ENCODE assay signal across 1 cellular context in genomic region chr7:27220440-27220955, GRCh38.
TF ChIP-seq lines count a peak whose summit lies in the region.

No MANE protein-coding gene starts in this region.

TF ChIP-seq in H1, 55 proteins besides CTCF, POLR2A, EP300 and RAD21:
- TF ChIP-seq SUZ12 (IDR thresholded peaks at IDR 0.05; ENCODE audit: low read length) (peak; percentile 96), SP1 (IDR thresholded peaks at IDR 0.05; ENCODE audit: low read depth, low read length) (no peak), RNF2 (IDR thresholded peaks at IDR 0.05; ENCODE audit: borderline replicate concordance, low read depth, low read length, missing control alignments, poor library complexity, severe bottlenecking) (peak; percentile 56), TAF7 (optimal IDR thresholded peaks at IDR 0.05; ENCODE audit: borderline replicate concordance, low read depth, low read length) (no peak), EZH2 (IDR thresholded peaks at IDR 0.05; ENCODE audit: low read depth, low read length, severe bottlenecking) (peak; percentile 96)
